Comparison of ENCODE assay signal across 20 cellular contexts in genomic region chr14:60482743-60483142, GRCh38. TPM values are rescaled to one million over a fixed set of nuclear protein-coding genes. Genes with fewer than 3 reads are reported as not detected.
DNase-seq lines count a peak whose midpoint lies in the region; ATAC-seq and TF ChIP-seq lines count a peak whose summit lies in the region.
"Had no signal": no experiment of that assay in that cellular context is flagged by ENCODE, and none has a peak within 500 bp of the region (broad histone marks: within the 10 kb centered on the region; RNA-seq: fewer than 3 reads in every experiment).

No MANE protein-coding gene starts in this region.

- no peaks in the 10 kb centered on the region for H3K36me3 ChIP-seq in Panc1 (ENCODE audit: control insufficient read depth, insufficient read depth, low read length)
- H3K36me3 ChIP-seq: SJCRH30 had no signal

- ATAC-seq in Panc1 (no peak), GM21576 (IDR thresholded peaks at IDR 0.05; ENCODE audit: unreplicated experiment) (no peak)
- ATAC-seq: activated naive CD8-positive, alpha-beta T cell treated with anti-CD3 and anti-CD28 coated beads, Interleukin-2, amount 50 U/mL, for 24 hours had no signal

- no peak for TF ChIP-seq CTCF in Panc1 (IDR thresholded peaks at IDR 0.05)
- no peak for TF ChIP-seq CTCF in epithelial cell of esophagus (IDR thresholded peaks at IDR 0.05; ENCODE audit: insufficient read depth, low read depth, low read length, missing control alignments)

- intact Hi-C loops in Panc1 (cut with micrococcal nuclease; ENCODE audit: unreplicated experiment) = no loop called here

- no peaks in the 10 kb centered on the region for H3K9me3 ChIP-seq in Panc1 (ENCODE audit: control insufficient read depth, insufficient read depth, low read depth, low read length)
- H3K9me3 ChIP-seq: SJCRH30 had no signal

- no peak overlapping the region for H3K4me3 ChIP-seq in Panc1 (ENCODE audit: low read depth in 2 of 2, low read length in 2 of 2)
- no peak overlapping the region for H3K4me3 ChIP-seq in epithelial cell of esophagus (ENCODE audit: low read length)
- H3K4me3 ChIP-seq: SJCRH30 had no signal

- no peaks in the 10 kb centered on the region for H3K27me3 ChIP-seq in Panc1 (ENCODE audit: control insufficient read depth, insufficient read depth, low read length)
- H3K27me3 ChIP-seq: SJCRH30 had no signal

- in situ Hi-C loops in Caki2 (cut with HindIII; ENCODE audit: low pct_unique_long_range_greater_than_20kb, low sequenced_read_pairs) = no loop called here
- in situ Hi-C loops in Panc1 (cut with HindIII; ENCODE audit: low pct_unique_long_range_greater_than_20kb, low sequenced_read_pairs) = no loop called here

- POLR2A ChIA-PET in Panc1 (lab: Charles Lee) = no interaction called here

- BruUV-seq in Panc1 (replicated peaks; lab: Mats Ljungman, UMichigan) = no TSS peak

- CTCF ChIA-PET in Panc1 (lab: Charles Lee) = no interaction called here

- no peaks in the 10 kb centered on the region for H3K4me1 ChIP-seq in Panc1 (ENCODE audit: control insufficient read depth, insufficient read depth, low read length)
- H3K4me1 ChIP-seq: SJCRH30 had no signal

- DNase-seq in Caki2 (ENCODE audit: low read depth) (peak; percentile 30), HPDE6-E6E7 (ENCODE audit: extremely low spot score) (peak; percentile 29), Panc1 (ENCODE audit: low read depth, low spot score) (peak; percentile 7), epithelial cell of esophagus (ENCODE audit: low read depth) (peak; percentile 79), OCI-M2 (lab: John Stamatoyannopoulos, UW; ENCODE audit: unreplicated experiment) (no peak), GF-D8 (lab: John Stamatoyannopoulos, UW) (no peak)
- no peak for DNase-seq in activated CD4-positive, CD25-positive, alpha-beta regulatory T cell (lab: John Stamatoyannopoulos, UW)
- DNase-seq: activated CD4-positive, CD25-positive, alpha-beta regulatory T cell treated with anti-CD3 and anti-CD28 coated beads, Interleukin-2, amount 50 U/mL, for 72 hours; activated naive CD8-positive, alpha-beta T cell treated with anti-CD3 and anti-CD28 coated beads, Interleukin-2, amount 50 U/mL, for 24 hours; CD4-positive, alpha-beta T cell; H9; NCI-H446; SJCRH30; stimulated activated CD4-positive, alpha-beta T cell treated with anti-CD3 and anti-CD28 coated beads, Interleukin-2, amount 100 ng/mL, for 24 hours; trophoblast cell had no signal

- H3K27ac ChIP-seq in Panc1 (ENCODE audit: low read length) = no peak overlapping the region
- H3K27ac ChIP-seq: SJCRH30 had no signal

RNA-seq across cellular contexts. Expression of gene C14orf39, which starts 3.1 kb away (rescaled TPM):
- total RNA-seq in Caki2 (2014; rRNA removed; shearing (Covaris generic); ENCODE audit: low replicate concordance) = not detected in 2 replicates
- 0.08 TPM for total RNA-seq in Panc1 (2021; ENCODE audit: unreplicated experiment)
- not detected for polyA plus RNA-seq in Panc1 (2012; ENCODE audit: insufficient read length)
- total RNA-seq: CD4-positive, alpha-beta T cell; liver; T-helper 2 cell treated with Interferon-gamma antibody and Interleukin-4, amounts not matched to agents 100 ng/mL and 5 ng/mL, for 36 hours had no signal
- polyA plus RNA-seq: liver had no signal

RNA-seq across cellular contexts. Expression of gene SIX6, which starts 26.2 kb away (rescaled TPM):
- not detected in 2 replicates for total RNA-seq in Caki2 (2014; rRNA removed; shearing (Covaris generic); ENCODE audit: low replicate concordance)
- not detected for total RNA-seq in Panc1 (2021; ENCODE audit: unreplicated experiment)
- not detected for polyA plus RNA-seq in Panc1 (2012; ENCODE audit: insufficient read length)
- total RNA-seq: CD4-positive, alpha-beta T cell; H9; liver; osteocyte; SJCRH30; T-helper 2 cell treated with Interferon-gamma antibody and Interleukin-4, amounts not matched to agents 100 ng/mL and 5 ng/mL, for 36 hours had no signal
- polyA plus RNA-seq: AG04450, liver had no signal

Comparison
In these comparisons a context has a peak if more than half of its experiments do, and no peak if none do; other contexts are left out.
1. DNase-seq: peak in Caki2 (single experiment), HPDE6-E6E7 (single experiment), Panc1 (single experiment) and epithelial cell of esophagus (single experiment); none in OCI-M2 (single experiment), GF-D8 (single experiment) and activated CD4-positive, CD25-positive, alpha-beta regulatory T cell (0 of 4).